In the genomic region with DNA sequence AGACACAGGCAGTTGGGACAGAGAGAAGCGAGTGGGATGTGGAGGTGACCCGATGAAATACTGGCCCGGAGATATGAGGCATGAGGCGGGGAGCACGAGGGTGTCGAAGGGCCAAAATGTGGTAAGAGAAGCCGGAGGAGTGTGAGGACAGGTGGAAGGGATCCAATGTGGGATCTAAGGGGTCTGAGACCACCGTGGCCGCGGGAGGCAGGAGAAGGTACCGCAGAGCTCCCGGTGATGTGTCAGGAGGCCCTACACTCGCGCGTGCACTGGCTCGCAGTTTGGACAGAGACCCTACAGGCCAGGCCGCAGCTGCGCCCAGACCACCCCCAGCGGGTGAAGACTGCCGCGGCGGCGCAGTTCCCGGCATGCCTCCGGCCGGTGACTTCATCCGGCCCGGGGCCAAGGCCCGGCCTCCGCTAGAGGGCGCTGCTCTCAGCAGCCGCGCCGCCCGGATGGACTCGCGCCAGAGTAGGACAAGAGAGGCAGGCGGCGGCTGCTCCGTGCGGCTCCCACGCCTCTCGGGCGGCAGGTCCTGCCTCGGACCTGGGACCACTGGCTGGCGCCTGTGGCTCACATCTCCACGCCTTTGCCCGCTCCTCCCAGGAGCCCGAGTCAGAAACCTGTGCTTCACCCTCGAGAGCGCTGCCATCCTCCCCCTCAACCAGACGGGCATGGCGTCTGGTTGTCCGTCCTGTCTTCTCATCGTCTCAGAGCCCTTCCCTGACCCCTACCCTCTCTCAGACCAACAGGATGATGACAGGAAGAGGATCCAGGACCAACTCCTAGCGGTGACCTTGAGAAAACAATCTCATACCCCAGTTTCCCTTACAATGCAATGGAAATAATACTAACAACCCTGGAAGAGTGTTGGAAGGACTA, we compare ENCODE assay signal across 8 cellular contexts. TPM values are rescaled to one million over a fixed set of nuclear protein-coding genes. Genes with fewer than 3 reads are reported as not detected.
A peak's percentile ranks its signal among the peaks of the same experiment; 100 is the strongest.
DNase-seq lines count a peak whose midpoint lies in the region; ATAC-seq and TF ChIP-seq lines count a peak whose summit lies in the region.

No MANE protein-coding gene starts in this region.

- intact Hi-C loops in left colon (cut with DNase I, micrococcal nuclease), result no loop called here

- peak; percentile 96 for DNase-seq in AG08396 (ENCODE audit: low spot score)
- DNase-seq in NCI-H2227 (lab: John Stamatoyannopoulos, UW; ENCODE audit: unreplicated experiment), result peak; percentile 91
- peak; percentile 82 for DNase-seq in activated CD4-positive, alpha-beta T cell treated with anti-CD3 and anti-CD28 coated beads for 1 hour
- peak; percentile 87 for DNase-seq in choroid plexus epithelial cell (ENCODE audit: low read depth)
- peak; percentile 85 to 95 for DNase-seq in left colon
- peak; percentile 87 for DNase-seq in stimulated activated CD4-positive, alpha-beta T cell treated with anti-CD3 and anti-CD28 coated beads, Interleukin-1b, Interleukin-23, amount 100 ng/mL, for 48 hours

- TF ChIP-seq CTCF in choroid plexus epithelial cell (conservative IDR thresholded peaks at IDR 0.05; ENCODE audit: low read depth, low read length), result peak; percentile 71

- H3K4me3 ChIP-seq in choroid plexus epithelial cell (ENCODE audit: low read depth, low read length), result peak overlapping the region; percentile 61

- ATAC-seq in GM18861 (IDR thresholded peaks at IDR 0.05; ENCODE audit: unreplicated experiment) (peak; percentile 81), HG03095 (IDR thresholded peaks at IDR 0.05; ENCODE audit: unreplicated experiment) (peak; percentile 82), left colon (peak; percentile 88)

RNA-seq across cellular contexts. Expression of a gene that starts 35.4 kb away (rescaled TPM):
- total RNA-seq in left colon, result 10 to 100 TPM; 25.0 to 55.6 TPM

RNA-seq across cellular contexts. Expression of a gene that starts 43.2 kb away (rescaled TPM):
- total RNA-seq in left colon, result 100 to 1,000 TPM; 139 to 152 TPM

RNA-seq across cellular contexts. Expression of a gene that starts 47.1 kb away (rescaled TPM):
- 1 to 10 TPM; 2.8 to 3.7 TPM for total RNA-seq in left colon

RNA-seq across cellular contexts. Expression of a gene that starts 55.4 kb away (rescaled TPM):
- total RNA-seq in left colon, result 1 to 10 TPM; 3.9 to 4.5 TPM

Comparison
In these comparisons a context has a peak if more than half of its experiments do, and no peak if none do; other contexts are left out.
1. Peak in every context shown above with its lines: DNase-seq, ATAC-seq and H3K4me3 ChIP-seq.